Comparison of ENCODE assay signal across 12 cellular contexts in the genomic region with DNA sequence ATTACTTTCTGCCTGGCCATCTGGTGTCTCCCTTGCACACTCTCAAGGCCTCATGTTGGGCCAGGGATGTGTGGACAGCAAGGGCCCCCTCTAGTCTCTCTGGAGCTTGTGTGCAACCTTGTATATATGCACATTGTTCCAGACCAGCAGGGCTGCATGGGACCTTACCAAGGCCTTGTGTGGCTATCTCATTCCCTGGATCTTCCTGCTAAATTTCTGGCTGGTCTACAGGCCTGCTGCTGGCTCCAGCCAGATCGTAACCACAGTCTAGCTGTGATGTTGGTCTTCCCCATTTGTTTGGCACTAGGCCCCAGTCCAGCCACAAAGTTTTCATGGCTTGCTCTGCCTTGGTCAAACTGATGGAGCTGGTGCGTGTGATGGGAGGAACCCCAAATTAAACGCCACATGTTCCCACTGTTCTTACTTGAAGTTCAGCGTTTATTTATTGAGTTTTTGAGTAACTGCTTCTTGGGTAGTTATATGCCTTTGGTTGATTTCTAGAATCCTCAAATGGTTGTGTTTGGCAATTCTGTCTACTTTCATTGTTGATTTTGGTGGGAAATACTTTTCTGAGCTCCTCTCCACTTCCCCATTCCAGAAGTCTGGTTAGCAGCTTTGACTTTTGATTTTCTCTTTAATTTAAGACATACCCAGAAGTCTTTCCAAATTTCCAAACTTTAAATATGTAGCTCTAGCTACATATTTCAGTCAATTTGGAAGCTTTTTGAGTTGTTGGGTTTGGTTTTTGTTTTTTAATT. TPM values are rescaled to one million over a fixed set of nuclear protein-coding genes. Genes with fewer than 3 reads are reported as not detected.
DNase-seq lines count a peak whose midpoint lies in the region; FAIRE-seq and TF ChIP-seq lines count a peak whose summit lies in the region.
"Had no signal": no experiment of that assay in that cellular context is flagged by ENCODE, and none has a peak within 500 bp of the region (broad histone marks: within the 10 kb centered on the region; RNA-seq: fewer than 3 reads in every experiment).

No MANE protein-coding gene starts in this region.

- POLR2A ChIA-PET in A673 (lab: Charles Lee; ENCODE audit: low non-redundant PET) = no interaction called here

- intact Hi-C loops in A673 (cut with micrococcal nuclease; ENCODE audit: unreplicated experiment) = no loop called here

- DNase-seq in GM03348 (ENCODE audit: low spot score) (peak; percentile 60), NB4 (ENCODE audit: low read depth) (peak; percentile 24), cardiac fibroblast (ENCODE audit: low read depth in 2 of 2) (peak; percentile 35 to 50), osteoblast (ENCODE audit: insufficient read length, low spot score, missing footprints) (peak; percentile 88), NCI-H146 (lab: John Stamatoyannopoulos, UW) (no peak), RCC 7860 (ENCODE audit: low spot score) (no peak), A673 (ENCODE audit: low spot score) (no peak)
- no peak for DNase-seq in stimulated activated CD4-positive, alpha-beta T cell treated with anti-CD3 and anti-CD28 coated beads, Interleukin-4, amount 100 ng/mL, for 24 hours
- DNase-seq: activated T-cell treated with anti-CD3 and anti-CD28 coated beads, Interleukin-2, amount 50 U/mL, for 4 hours; cerebellar nuclear complex; stomach had no signal

- TF ChIP-seq POLR2A in NB4 (IDR thresholded peaks at IDR 0.05; ENCODE audit: extremely low read depth, insufficient read length) = no peak

- CTCF ChIA-PET in A673 (lab: Charles Lee) = no interaction called here

- peaks cover 92% of the 10 kb centered on the region for H3K79me2 ChIP-seq in osteoblast (ENCODE audit: insufficient read depth, low read length)

- H3K36me3 ChIP-seq in osteoblast (ENCODE audit: insufficient read depth, low read length) (no peaks in the 10 kb centered on the region), A673 (ENCODE audit: insufficient read depth, low read length, poor library complexity, severe bottlenecking) (no peaks in the 10 kb centered on the region)
- H3K36me3 ChIP-seq: stomach had no signal

- no peaks in the 10 kb centered on the region for H4K20me1 ChIP-seq in osteoblast (ENCODE audit: insufficient read depth, low read length)

- H3K4me3 ChIP-seq in NB4 (ENCODE audit: low read depth, low read length) = no peak overlapping the region
- no peak overlapping the region for H3K4me3 ChIP-seq in cardiac fibroblast (replicated peaks in 1 of 2; ENCODE audit: low read depth in 2 of 2, low read length in 2 of 2)
- H3K4me3 ChIP-seq in osteoblast (ENCODE audit: insufficient read depth, low read length) = peak overlapping the region; percentile 5
- no peak overlapping the region for H3K4me3 ChIP-seq in A673 (ENCODE audit: low read depth, low read length, poor library complexity, severe bottlenecking)
- H3K4me3 ChIP-seq: stomach had no signal

- no TSS peak for BruUV-seq in A673 (replicated peaks; lab: Mats Ljungman, UMichigan)

- H3K4me1 ChIP-seq in osteoblast (ENCODE audit: insufficient read depth, low read length) (peaks cover 41% of the 10 kb centered on the region), A673 (ENCODE audit: insufficient read depth, low read length, poor library complexity, severe bottlenecking) (no peaks in the 10 kb centered on the region)

- H3K27ac ChIP-seq in osteoblast (ENCODE audit: low read depth, low read length) = peak overlapping the region; percentile 94
- H3K27ac ChIP-seq in A673 (ENCODE audit: low read depth, low read length, poor library complexity, severe bottlenecking) = no peak overlapping the region
- H3K27ac ChIP-seq: stomach had no signal

- peak overlapping the region; percentile 18 for H2AFZ ChIP-seq in osteoblast (ENCODE audit: low read length)

- H3K9me3 ChIP-seq in osteoblast (ENCODE audit: low read depth, low read length) (no peaks in the 10 kb centered on the region), A673 (ENCODE audit: low read depth, low read length, poor library complexity, severe bottlenecking) (peaks cover 7% of the 10 kb centered on the region)

- H3K27me3 ChIP-seq in osteoblast (ENCODE audit: insufficient read depth, low read length) (no peaks in the 10 kb centered on the region), A673 (replicated peaks; ENCODE audit: insufficient read depth, low read depth, low read length, poor library complexity) (no peaks in the 10 kb centered on the region)
- H3K27me3 ChIP-seq: stomach had no signal

- FAIRE-seq in RCC 7860 (lab: Jason Lieb, UNC) = no peak

- H3K4me2 ChIP-seq in osteoblast (ENCODE audit: insufficient read depth, low read length) = peak overlapping the region; percentile 50

- TF ChIP-seq CTCF in NB4 (IDR thresholded peaks at IDR 0.05; ENCODE audit: low read depth, low read length) = no peak
- TF ChIP-seq CTCF in cardiac fibroblast (IDR thresholded peaks at IDR 0.05; ENCODE audit: low read depth, low read length) = no peak
- no peak for TF ChIP-seq CTCF in osteoblast (IDR thresholded peaks at IDR 0.05; ENCODE audit: extremely low read depth, low read depth, low read length)
- TF ChIP-seq CTCF in A673 (conservative IDR thresholded peaks at IDR 0.05; ENCODE audit: low read depth, low read length) = no peak

RNA-seq across cellular contexts. Expression of gene SIPA1L3, which starts 56.4 kb away (rescaled TPM):
- total RNA-seq in osteoblast (16.2 and 17.4 TPM in 2 replicates), A673 (2021) (17.5 and 19.9 TPM in 2 replicates)

RNA-seq across cellular contexts. Expression of gene WDR87, which starts 57.0 kb away (rescaled TPM):
- total RNA-seq in osteoblast (not detected in 2 replicates), A673 (2021) (not detected in 2 replicates)
- total RNA-seq: activated T-cell treated with anti-CD3 and anti-CD28 coated beads, Interleukin-2, amount 50 U/mL, for 4 hours; T-helper 1 cell treated with Interleukin-12 subunit alpha and Interleukin-12 subunit beta and Interleukin-4 antibody, amounts not matched to agents 30 ng/mL and 1 ng/mL, for 36 hours had no signal

Comparison
In these comparisons a context has a peak if more than half of its experiments do, and no peak if none do; other contexts are left out.
1. DNase-seq: peak in GM03348 (single experiment), NB4 (single experiment), cardiac fibroblast (2 of 2) and osteoblast (single experiment); none in NCI-H146 (single experiment), RCC 7860 (single experiment), stimulated activated CD4-positive, alpha-beta T cell treated with anti-CD3 and anti-CD28 coated beads, Interleukin-4, amount 100 ng/mL, for 24 hours (single experiment) and A673 (single experiment).